In genomic region chr7:131147604-131148003, GRCh38 we compare ENCODE assay signal across 1 cellular context.
TF ChIP-seq lines count a peak whose summit lies in the region.

No MANE protein-coding gene starts in this region.

TF ChIP-seq in GM23338, 12 proteins besides CTCF, POLR2A, EP300 and RAD21 (continued from another document):
- TF ChIP-seq, protein P1, sequence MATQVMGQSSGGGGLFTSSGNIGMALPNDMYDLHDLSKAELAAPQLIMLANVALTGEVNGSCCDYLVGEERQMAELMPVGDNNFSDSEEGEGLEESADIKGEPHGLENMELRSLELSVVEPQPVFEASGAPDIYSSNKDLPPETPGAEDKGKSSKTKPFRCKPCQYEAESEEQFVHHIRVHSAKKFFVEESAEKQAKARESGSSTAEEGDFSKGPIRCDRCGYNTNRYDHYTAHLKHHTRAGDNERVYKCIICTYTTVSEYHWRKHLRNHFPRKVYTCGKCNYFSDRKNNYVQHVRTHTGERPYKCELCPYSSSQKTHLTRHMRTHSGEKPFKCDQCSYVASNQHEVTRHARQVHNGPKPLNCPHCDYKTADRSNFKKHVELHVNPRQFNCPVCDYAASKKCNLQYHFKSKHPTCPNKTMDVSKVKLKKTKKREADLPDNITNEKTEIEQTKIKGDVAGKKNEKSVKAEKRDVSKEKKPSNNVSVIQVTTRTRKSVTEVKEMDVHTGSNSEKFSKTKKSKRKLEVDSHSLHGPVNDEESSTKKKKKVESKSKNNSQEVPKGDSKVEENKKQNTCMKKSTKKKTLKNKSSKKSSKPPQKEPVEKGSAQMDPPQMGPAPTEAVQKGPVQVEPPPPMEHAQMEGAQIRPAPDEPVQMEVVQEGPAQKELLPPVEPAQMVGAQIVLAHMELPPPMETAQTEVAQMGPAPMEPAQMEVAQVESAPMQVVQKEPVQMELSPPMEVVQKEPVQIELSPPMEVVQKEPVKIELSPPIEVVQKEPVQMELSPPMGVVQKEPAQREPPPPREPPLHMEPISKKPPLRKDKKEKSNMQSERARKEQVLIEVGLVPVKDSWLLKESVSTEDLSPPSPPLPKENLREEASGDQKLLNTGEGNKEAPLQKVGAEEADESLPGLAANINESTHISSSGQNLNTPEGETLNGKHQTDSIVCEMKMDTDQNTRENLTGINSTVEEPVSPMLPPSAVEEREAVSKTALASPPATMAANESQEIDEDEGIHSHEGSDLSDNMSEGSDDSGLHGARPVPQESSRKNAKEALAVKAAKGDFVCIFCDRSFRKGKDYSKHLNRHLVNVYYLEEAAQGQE (IDR thresholded peaks at IDR 0.05; ENCODE audit: unreplicated experiment), result no peak
- TF ChIP-seq POLR2AphosphoS5 (IDR thresholded peaks at IDR 0.05; ENCODE audit: low read depth) (no peak), EZH2 (IDR thresholded peaks at IDR 0.05; ENCODE audit: low read depth, unreplicated experiment) (no peak), ETS1 (IDR thresholded peaks at IDR 0.05) (no peak), EZH2phosphoT487 (IDR thresholded peaks at IDR 0.05; ENCODE audit: unreplicated experiment) (no peak), ZNF331 (CRISPR knock-in tag; IDR thresholded peaks at IDR 0.05; ENCODE audit: low read depth) (no peak)
